ENCODE assay signal across 1 cellular context in genomic region chr16:24255446-24256352, GRCh38.
A peak's percentile ranks its signal among the peaks of the same experiment; 100 is the strongest.
TF ChIP-seq lines count a peak whose summit lies in the region.

Gene CACNG3, plus strand, starts transcription at chr16:24256335. Its CDS starts 420 bp downstream, at chr16:24256755.

TF ChIP-seq in K562, 482 proteins besides CTCF, POLR2A, EP300 and RAD21 (continued from another document and continues in another):
- peak; percentile 81; the same call in 1 of the 2 replicates for TF ChIP-seq ZBTB7A (IDR thresholded peaks at IDR 0.05; ENCODE audit: borderline replicate concordance, control insufficient read depth, low read depth, low read length)
- TF ChIP-seq EHMT2 (IDR thresholded peaks at IDR 0.05), result peak; percentile 100
- TF ChIP-seq, protein P1, sequence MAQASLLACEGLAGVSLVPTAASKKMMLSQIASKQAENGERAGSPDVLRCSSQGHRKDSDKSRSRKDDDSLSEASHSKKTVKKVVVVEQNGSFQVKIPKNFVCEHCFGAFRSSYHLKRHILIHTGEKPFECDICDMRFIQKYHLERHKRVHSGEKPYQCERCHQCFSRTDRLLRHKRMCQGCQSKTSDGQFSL (CRISPR knock-in tag; IDR thresholded peaks at IDR 0.05), result 0 out of 2 replicates have a peak, but pooled peaks have one; percentile 17
- TF ChIP-seq, protein P1 (tag; IDR thresholded peaks at IDR 0.05), result no peak
- TF ChIP-seq BHLHE40 (IDR thresholded peaks at IDR 0.05; ENCODE audit: low read length), result no peak
- TF ChIP-seq ZNF253 (CRISPR knock-in tag; conservative IDR thresholded peaks at IDR 0.05), result no peak
- TF ChIP-seq POU5F1 (IDR thresholded peaks at IDR 0.05; ENCODE audit: borderline replicate concordance, low read depth, low read length, partially characterized antibody), result no peak
- TF ChIP-seq CEBPB (tag; IDR thresholded peaks at IDR 0.05), result no peak
- TF ChIP-seq ZNF232 (CRISPR knock-in tag; IDR thresholded peaks at IDR 0.05), result peak; percentile 90
- no peak for TF ChIP-seq ZZZ3 (IDR thresholded peaks at IDR 0.05)
- TF ChIP-seq DDX20 (tag; IDR thresholded peaks at IDR 0.05; ENCODE audit: low read depth), result no peak
- no peak for TF ChIP-seq LARP7 (IDR thresholded peaks at IDR 0.05)
- TF ChIP-seq ZFP30 (CRISPR knock-in tag; IDR thresholded peaks at IDR 0.05; ENCODE audit: borderline replicate concordance), result no peak
- TF ChIP-seq, protein P2, sequence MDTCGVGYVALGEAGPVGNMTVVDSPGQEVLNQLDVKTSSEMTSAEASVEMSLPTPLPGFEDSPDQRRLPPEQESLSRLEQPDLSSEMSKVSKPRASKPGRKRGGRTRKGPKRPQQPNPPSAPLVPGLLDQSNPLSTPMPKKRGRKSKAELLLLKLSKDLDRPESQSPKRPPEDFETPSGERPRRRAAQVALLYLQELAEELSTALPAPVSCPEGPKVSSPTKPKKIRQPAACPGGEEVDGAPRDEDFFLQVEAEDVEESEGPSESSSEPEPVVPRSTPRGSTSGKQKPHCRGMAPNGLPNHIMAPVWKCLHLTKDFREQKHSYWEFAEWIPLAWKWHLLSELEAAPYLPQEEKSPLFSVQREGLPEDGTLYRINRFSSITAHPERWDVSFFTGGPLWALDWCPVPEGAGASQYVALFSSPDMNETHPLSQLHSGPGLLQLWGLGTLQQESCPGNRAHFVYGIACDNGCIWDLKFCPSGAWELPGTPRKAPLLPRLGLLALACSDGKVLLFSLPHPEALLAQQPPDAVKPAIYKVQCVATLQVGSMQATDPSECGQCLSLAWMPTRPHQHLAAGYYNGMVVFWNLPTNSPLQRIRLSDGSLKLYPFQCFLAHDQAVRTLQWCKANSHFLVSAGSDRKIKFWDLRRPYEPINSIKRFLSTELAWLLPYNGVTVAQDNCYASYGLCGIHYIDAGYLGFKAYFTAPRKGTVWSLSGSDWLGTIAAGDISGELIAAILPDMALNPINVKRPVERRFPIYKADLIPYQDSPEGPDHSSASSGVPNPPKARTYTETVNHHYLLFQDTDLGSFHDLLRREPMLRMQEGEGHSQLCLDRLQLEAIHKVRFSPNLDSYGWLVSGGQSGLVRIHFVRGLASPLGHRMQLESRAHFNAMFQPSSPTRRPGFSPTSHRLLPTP (IDR thresholded peaks at IDR 0.05; ENCODE audit: borderline replicate concordance, extremely low read depth, insufficient read length), result no peak
- TF ChIP-seq, protein P3, sequence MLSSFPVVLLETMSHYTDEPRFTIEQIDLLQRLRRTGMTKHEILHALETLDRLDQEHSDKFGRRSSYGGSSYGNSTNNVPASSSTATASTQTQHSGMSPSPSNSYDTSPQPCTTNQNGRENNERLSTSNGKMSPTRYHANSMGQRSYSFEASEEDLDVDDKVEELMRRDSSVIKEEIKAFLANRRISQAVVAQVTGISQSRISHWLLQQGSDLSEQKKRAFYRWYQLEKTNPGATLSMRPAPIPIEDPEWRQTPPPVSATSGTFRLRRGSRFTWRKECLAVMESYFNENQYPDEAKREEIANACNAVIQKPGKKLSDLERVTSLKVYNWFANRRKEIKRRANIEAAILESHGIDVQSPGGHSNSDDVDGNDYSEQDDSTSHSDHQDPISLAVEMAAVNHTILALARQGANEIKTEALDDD (IDR thresholded peaks at IDR 0.05), result no peak
- TF ChIP-seq FUS (optimal IDR thresholded peaks at IDR 0.05; ENCODE audit: low read depth, low read length), result no peak
- no peak for TF ChIP-seq RAD51 (IDR thresholded peaks at IDR 0.05; ENCODE audit: borderline replicate concordance, low read depth)
- no peak for TF ChIP-seq ZEB2 (IDR thresholded peaks at IDR 0.05)
- TF ChIP-seq CREBBP (IDR thresholded peaks at IDR 0.05; ENCODE audit: low read depth, low read length), result no peak
- TF ChIP-seq HMG20A (CRISPR knock-in tag; conservative IDR thresholded peaks at IDR 0.05), result no peak
- no peak for TF ChIP-seq BCOR (IDR thresholded peaks at IDR 0.05)
- peak; percentile 65; the same call in 1 of the 2 replicates for TF ChIP-seq ZNF263 (CRISPR knock-in tag; IDR thresholded peaks at IDR 0.05; ENCODE audit: borderline replicate concordance)
- TF ChIP-seq MXD1 (CRISPR knock-in tag; IDR thresholded peaks at IDR 0.05; ENCODE audit: borderline replicate concordance, poor library complexity, severe bottlenecking), result no peak
- TF ChIP-seq RFX1 (IDR thresholded peaks at IDR 0.05), result no peak
- no peak for TF ChIP-seq HBP1 (CRISPR knock-in tag; IDR thresholded peaks at IDR 0.05)
- no peak for TF ChIP-seq PML (IDR thresholded peaks at IDR 0.05; ENCODE audit: low read length)
- TF ChIP-seq RBM39 (optimal IDR thresholded peaks at IDR 0.05; ENCODE audit: low read depth, low read length), result no peak
- TF ChIP-seq KDM4B (IDR thresholded peaks at IDR 0.05; ENCODE audit: borderline replicate concordance in 2 of 2, low read depth in 1 of 2), result no peak
- no peak for TF ChIP-seq ZNF324 (CRISPR knock-in tag; IDR thresholded peaks at IDR 0.05)
- TF ChIP-seq NR1H2 (CRISPR knock-in tag; IDR thresholded peaks at IDR 0.05), result peak; percentile 86; the same call in 1 of the 2 replicates
- no peak for TF ChIP-seq RBM22 (IDR thresholded peaks at IDR 0.05; ENCODE audit: low read depth, low read length, poor library complexity, severe bottlenecking)
- TF ChIP-seq CC2D1A (IDR thresholded peaks at IDR 0.05), result no peak
- peak in 1 of 2 experiments; percentile 83; a peak in 1 of 4 replicates for TF ChIP-seq TEAD1 (CRISPR knock-in tag; IDR thresholded peaks at IDR 0.05)
- TF ChIP-seq SMAD3 (CRISPR knock-in tag; conservative IDR thresholded peaks at IDR 0.05), result no peak
- TF ChIP-seq GTF2E2 (tag; IDR thresholded peaks at IDR 0.05), result no peak
- TF ChIP-seq CAMTA2 (CRISPR knock-in tag; conservative IDR thresholded peaks at IDR 0.05), result no peak
- peak; percentile 54; the same call in 1 of the 2 replicates for TF ChIP-seq STAG1 (CRISPR knock-in tag; IDR thresholded peaks at IDR 0.05; ENCODE audit: borderline replicate concordance)
- TF ChIP-seq FOXM1 (IDR thresholded peaks at IDR 0.05; ENCODE audit: low read depth), result no peak
- TF ChIP-seq FOXM1 (CRISPR knock-in tag; IDR thresholded peaks at IDR 0.05; ENCODE audit: low read depth), result 0 out of 2 replicates have a peak, but pooled peaks have one; percentile 57
- peak; percentile 58; the same call in 1 of the 2 replicates for TF ChIP-seq ZNF12 (CRISPR knock-in tag; IDR thresholded peaks at IDR 0.05)
- TF ChIP-seq FOXA1 (IDR thresholded peaks at IDR 0.05; ENCODE audit: borderline replicate concordance), result no peak
- TF ChIP-seq NR3C1 (CRISPR knock-in tag; IDR thresholded peaks at IDR 0.05), result peak; percentile 95
- TF ChIP-seq BACH1 (tag; IDR thresholded peaks at IDR 0.05), result no peak
- no peak for TF ChIP-seq ZNF507 (tag; conservative IDR thresholded peaks at IDR 0.05)
- TF ChIP-seq, protein P4, sequence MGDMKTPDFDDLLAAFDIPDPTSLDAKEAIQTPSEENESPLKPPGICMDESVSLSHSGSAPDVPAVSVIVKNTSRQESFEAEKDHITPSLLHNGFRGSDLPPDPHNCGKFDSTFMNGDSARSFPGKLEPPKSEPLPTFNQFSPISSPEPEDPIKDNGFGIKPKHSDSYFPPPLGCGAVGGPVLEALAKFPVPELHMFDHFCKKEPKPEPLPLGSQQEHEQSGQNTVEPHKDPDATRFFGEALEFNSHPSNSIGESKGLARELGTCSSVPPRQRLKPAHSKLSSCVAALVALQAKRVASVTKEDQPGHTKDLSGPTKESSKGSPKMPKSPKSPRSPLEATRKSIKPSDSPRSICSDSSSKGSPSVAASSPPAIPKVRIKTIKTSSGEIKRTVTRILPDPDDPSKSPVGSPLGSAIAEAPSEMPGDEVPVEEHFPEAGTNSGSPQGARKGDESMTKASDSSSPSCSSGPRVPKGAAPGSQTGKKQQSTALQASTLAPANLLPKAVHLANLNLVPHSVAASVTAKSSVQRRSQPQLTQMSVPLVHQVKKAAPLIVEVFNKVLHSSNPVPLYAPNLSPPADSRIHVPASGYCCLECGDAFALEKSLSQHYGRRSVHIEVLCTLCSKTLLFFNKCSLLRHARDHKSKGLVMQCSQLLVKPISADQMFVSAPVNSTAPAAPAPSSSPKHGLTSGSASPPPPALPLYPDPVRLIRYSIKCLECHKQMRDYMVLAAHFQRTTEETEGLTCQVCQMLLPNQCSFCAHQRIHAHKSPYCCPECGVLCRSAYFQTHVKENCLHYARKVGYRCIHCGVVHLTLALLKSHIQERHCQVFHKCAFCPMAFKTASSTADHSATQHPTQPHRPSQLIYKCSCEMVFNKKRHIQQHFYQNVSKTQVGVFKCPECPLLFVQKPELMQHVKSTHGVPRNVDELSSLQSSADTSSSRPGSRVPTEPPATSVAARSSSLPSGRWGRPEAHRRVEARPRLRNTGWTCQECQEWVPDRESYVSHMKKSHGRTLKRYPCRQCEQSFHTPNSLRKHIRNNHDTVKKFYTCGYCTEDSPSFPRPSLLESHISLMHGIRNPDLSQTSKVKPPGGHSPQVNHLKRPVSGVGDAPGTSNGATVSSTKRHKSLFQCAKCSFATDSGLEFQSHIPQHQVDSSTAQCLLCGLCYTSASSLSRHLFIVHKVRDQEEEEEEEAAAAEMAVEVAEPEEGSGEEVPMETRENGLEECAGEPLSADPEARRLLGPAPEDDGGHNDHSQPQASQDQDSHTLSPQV (IDR thresholded peaks at IDR 0.05), result no peak
- TF ChIP-seq MAX (CRISPR knock-in tag; IDR thresholded peaks at IDR 0.05), result peak; percentile 31; the same call in 1 of the 2 replicates
- TF ChIP-seq ZBTB40 (IDR thresholded peaks at IDR 0.05), result peak; percentile 81
- 0 out of 2 replicates have a peak, but pooled peaks have one; percentile 37 for TF ChIP-seq ZBTB40 (CRISPR knock-in tag; IDR thresholded peaks at IDR 0.05)
- no peak for TF ChIP-seq LEF1 (IDR thresholded peaks at IDR 0.05)
